Comparison of ENCODE assay signal across 19 cellular contexts in the genomic region with DNA sequence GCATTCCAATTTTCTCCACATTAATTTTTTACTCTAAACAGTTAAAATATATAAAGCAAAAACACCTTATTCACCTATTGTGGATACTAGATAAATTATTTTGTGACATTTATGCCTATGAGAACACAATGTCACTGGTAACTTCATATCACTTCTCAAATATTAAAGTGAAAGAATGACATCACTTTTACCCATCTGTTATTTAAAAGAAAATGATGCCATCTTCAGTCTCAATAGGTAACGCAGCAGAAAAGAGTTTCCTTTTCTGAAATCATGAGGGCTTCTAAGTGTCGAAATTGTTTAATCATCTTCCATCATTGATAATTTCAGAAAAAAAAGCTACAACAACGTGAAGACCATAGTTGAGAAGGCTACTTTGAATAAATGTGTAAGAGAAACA. TPM values are rescaled to one million over a fixed set of nuclear protein-coding genes. Genes with fewer than 3 reads are reported as not detected.
DNase-seq lines count a peak whose midpoint lies in the region; ATAC-seq and TF ChIP-seq lines count a peak whose summit lies in the region.
"Had no signal": no experiment of that assay in that cellular context is flagged by ENCODE, and none has a peak within 500 bp of the region (broad histone marks: within the 10 kb centered on the region; RNA-seq: fewer than 3 reads in every experiment).

No MANE protein-coding gene starts in this region.

- intact Hi-C loops in tibial artery (cut with DNase I; ENCODE audit: low total_unique reads): no loop called here

- no peak for ATAC-seq in DND-41 (ENCODE audit: insufficient read depth, low read depth)

- H3K4me3 ChIP-seq in DND-41 (ENCODE audit: low read depth in 1 of 2, low read length in 2 of 2) (no peak overlapping the region), liver (ENCODE audit: low read depth in 1 of 3, low read length in 3 of 3) (peak overlapping the region; percentile 36 to 56 (median 39)), tibial artery (no peak overlapping the region)
- H3K4me3 ChIP-seq: HAP-1 had no signal

- DNase-seq in DND-41: no peak
- DNase-seq in NCI-H69 (lab: John Stamatoyannopoulos, UW): peak; percentile 13
- no peak for DNase-seq in tibial artery
- DNase-seq in 8988T: no peak
- no peak for DNase-seq in T-helper 1 cell
- no peak for DNase-seq in SIG-M5 treated with dmso at 0.1 percent for 504 hours (lab: John Stamatoyannopoulos, UW; ENCODE audit: unreplicated experiment)
- DNase-seq: AML-193; Caco-2; CD4-positive, alpha-beta T cell; GDM1 had no signal

- no peak overlapping the region for H3K4me2 ChIP-seq in DND-41 (ENCODE audit: insufficient read depth, low read length)

- H3K27me3 ChIP-seq in DND-41 (ENCODE audit: insufficient read depth, low read length, poor library complexity): peaks cover 5% of the 10 kb centered on the region
- H3K27me3 ChIP-seq in liver (ENCODE audit: control insufficient read depth in 4 of 4, insufficient read depth in 4 of 4, low read length in 3 of 4): no peaks in the 10 kb centered on the region
- H3K27me3 ChIP-seq in tibial artery: no peaks in the 10 kb centered on the region

- WGBS in liver: 44% methylated on average over 3 of the region's 3 CpGs

- H3K9ac ChIP-seq in DND-41 (ENCODE audit: low read depth, low read length) (no peak overlapping the region), liver (ENCODE audit: low read depth in 1 of 2, low read length in 2 of 2) (peak overlapping the region; percentile 81 to 99)
- H3K9ac ChIP-seq: GM23248 had no signal

- H3K4me1 ChIP-seq in DND-41 (ENCODE audit: insufficient read depth, low read length) (no peaks in the 10 kb centered on the region), liver (ENCODE audit: control insufficient read depth in 4 of 4, insufficient read depth in 4 of 4, low read length in 3 of 4) (peaks cover 2 to 24% (median 11%) of the 10 kb centered on the region in 4 donors), tibial artery (peaks cover 0 to 11% (median 1%) of the 10 kb centered on the region in 4 donors)
- H3K4me1 ChIP-seq: Caco-2 had no signal

- H4K20me1 ChIP-seq in DND-41 (ENCODE audit: insufficient read depth, low read length): no peaks in the 10 kb centered on the region

- no peak for TF ChIP-seq RAD21 in liver (IDR thresholded peaks at IDR 0.05)

- no peaks in the 10 kb centered on the region for H3K79me2 ChIP-seq in DND-41 (ENCODE audit: insufficient read depth, low read length)

- H3K9me3 ChIP-seq in DND-41 (ENCODE audit: insufficient read depth, low read length, severe bottlenecking) (no peaks in the 10 kb centered on the region), liver (ENCODE audit: control insufficient read depth in 4 of 4, low read length in 3 of 4) (peaks cover 0 to 1% (median 0%) of the 10 kb centered on the region in 4 donors), tibial artery (no peaks in the 10 kb centered on the region)
- H3K9me3 ChIP-seq: HAP-1 had no signal

- H3K27ac ChIP-seq in DND-41 (ENCODE audit: low read length) (no peak overlapping the region), VCaP (peak overlapping the region; percentile 79), liver (ENCODE audit: low read depth in 1 of 2, low read length in 2 of 2) (peak overlapping the region; percentile 91 to 97), tibial artery (no peak overlapping the region)
- H3K27ac ChIP-seq: C4-2B, GM23248 had no signal

- H2AFZ ChIP-seq in DND-41 (ENCODE audit: low read depth, low read length): no peak overlapping the region

- H3K36me3 ChIP-seq in DND-41 (ENCODE audit: insufficient read depth, low read length): no peaks in the 10 kb centered on the region
- H3K36me3 ChIP-seq in liver (ENCODE audit: control insufficient read depth in 4 of 4, insufficient read depth in 3 of 4, low read depth in 1 of 4, low read length in 3 of 4): peaks cover 0 to 14% (median 8%) of the 10 kb centered on the region in 4 donors
- H3K36me3 ChIP-seq in tibial artery: no peaks in the 10 kb centered on the region
- H3K36me3 ChIP-seq: HAP-1 had no signal

- TF ChIP-seq CTCF in DND-41 (IDR thresholded peaks at IDR 0.05; ENCODE audit: borderline replicate concordance, extremely low read depth, low read length, poor library complexity, severe bottlenecking) (peak; percentile 26), VCaP (conservative IDR thresholded peaks at IDR 0.05) (no peak), liver (IDR thresholded peaks at IDR 0.05; ENCODE audit: low read depth, low read length, missing input control) (no peak), tibial artery (IDR thresholded peaks at IDR 0.05) (no peak)

TF ChIP-seq in liver, 16 proteins besides CTCF, POLR2A, EP300 and RAD21:
- TF ChIP-seq GABPA (IDR thresholded peaks at IDR 0.05 in 1 of 2, conservative IDR thresholded peaks at IDR 0.05 in 1 of 2): no peak

RNA-seq across cellular contexts. Expression of gene HAO1, which starts 2.9 kb away (rescaled TPM):
- 100 to 1,000 TPM in 1 of 2 donors, 10 to 100 TPM in 1; 17.8 to 163 TPM for total RNA-seq in liver
- polyA plus RNA-seq in liver: 100 to 1,000 TPM; 160 to 164 TPM
- total RNA-seq: Caco-2; CD4-positive, alpha-beta T cell; Daoy; GM23248; H4; HT-29 had no signal
- polyA plus RNA-seq: BJ, GM23248 had no signal

Comparison
In these comparisons a context has a peak if more than half of its experiments do, and no peak if none do; other contexts are left out.
1. H3K27ac ChIP-seq: peak in VCaP (single experiment) and liver (2 of 2); none in DND-41 (single experiment) and tibial artery (0 of 2).
2. H3K4me3 ChIP-seq: peak in liver (3 of 3); none in DND-41 (0 of 2) and tibial artery (0 of 2).